In the genomic region with DNA sequence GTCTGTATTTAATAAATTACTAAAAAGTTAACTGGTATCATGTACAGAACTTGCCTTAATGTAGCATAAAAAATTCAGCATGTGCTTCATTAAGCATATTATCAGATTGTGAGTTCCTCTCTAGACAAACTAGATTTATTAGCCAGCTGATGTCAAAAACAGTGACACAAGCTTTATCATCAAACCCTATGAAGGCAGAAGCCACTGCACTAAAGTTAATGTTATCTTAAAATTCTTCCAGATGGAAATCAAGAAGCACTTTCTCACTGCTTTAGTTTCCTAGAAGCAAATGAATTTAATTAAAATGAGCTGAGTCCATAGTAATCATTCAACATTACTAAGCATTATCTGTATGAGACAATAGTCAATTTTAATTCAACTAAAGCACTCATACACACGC, we compare ENCODE assay signal across 2 cellular contexts.
A peak's percentile ranks its signal among the peaks of the same experiment; 100 is the strongest.
TF ChIP-seq lines count a peak whose summit lies in the region.

No MANE protein-coding gene starts in this region.

TF ChIP-seq in IMR-90, 13 proteins besides CTCF, POLR2A, EP300 and RAD21:
- no peak for TF ChIP-seq BHLHE40 (IDR thresholded peaks at IDR 0.05; ENCODE audit: low read depth, low read length)
- no peak for TF ChIP-seq FOS (IDR thresholded peaks at IDR 0.05; ENCODE audit: low read depth, low read length)
- TF ChIP-seq SMC3 (IDR thresholded peaks at IDR 0.05; ENCODE audit: low read depth, low read length) = no peak
- TF ChIP-seq, protein P1, sequence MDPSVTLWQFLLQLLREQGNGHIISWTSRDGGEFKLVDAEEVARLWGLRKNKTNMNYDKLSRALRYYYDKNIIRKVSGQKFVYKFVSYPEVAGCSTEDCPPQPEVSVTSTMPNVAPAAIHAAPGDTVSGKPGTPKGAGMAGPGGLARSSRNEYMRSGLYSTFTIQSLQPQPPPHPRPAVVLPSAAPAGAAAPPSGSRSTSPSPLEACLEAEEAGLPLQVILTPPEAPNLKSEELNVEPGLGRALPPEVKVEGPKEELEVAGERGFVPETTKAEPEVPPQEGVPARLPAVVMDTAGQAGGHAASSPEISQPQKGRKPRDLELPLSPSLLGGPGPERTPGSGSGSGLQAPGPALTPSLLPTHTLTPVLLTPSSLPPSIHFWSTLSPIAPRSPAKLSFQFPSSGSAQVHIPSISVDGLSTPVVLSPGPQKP (IDR thresholded peaks at IDR 0.05; ENCODE audit: borderline replicate concordance, low read depth, low read length) = no peak

TF ChIP-seq in SK-N-SH, 30 proteins besides CTCF, POLR2A, EP300 and RAD21:
- TF ChIP-seq GATA2 (CRISPR knock-in tag; IDR thresholded peaks at IDR 0.05) (peak; percentile 59), RFX5 (IDR thresholded peaks at IDR 0.05; ENCODE audit: low read length) (no peak), JUND (IDR thresholded peaks at IDR 0.05) (no peak), FOSL2 (IDR thresholded peaks at IDR 0.05; ENCODE audit: borderline replicate concordance, low read depth) (no peak), EZH2phosphoT487 (IDR thresholded peaks at IDR 0.05; ENCODE audit: borderline replicate concordance, low read depth) (no peak), RCOR1 (IDR thresholded peaks at IDR 0.05; ENCODE audit: low read length) (peak; percentile 70; the same call in 1 of the 2 replicates)
- TF ChIP-seq, protein P2, sequence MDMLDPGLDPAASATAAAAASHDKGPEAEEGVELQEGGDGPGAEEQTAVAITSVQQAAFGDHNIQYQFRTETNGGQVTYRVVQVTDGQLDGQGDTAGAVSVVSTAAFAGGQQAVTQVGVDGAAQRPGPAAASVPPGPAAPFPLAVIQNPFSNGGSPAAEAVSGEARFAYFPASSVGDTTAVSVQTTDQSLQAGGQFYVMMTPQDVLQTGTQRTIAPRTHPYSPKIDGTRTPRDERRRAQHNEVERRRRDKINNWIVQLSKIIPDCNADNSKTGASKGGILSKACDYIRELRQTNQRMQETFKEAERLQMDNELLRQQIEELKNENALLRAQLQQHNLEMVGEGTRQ (IDR thresholded peaks at IDR 0.05; ENCODE audit: borderline replicate concordance, low read depth, low read length) = no peak
